Comparison of ENCODE assay signal across 12 cellular contexts in the genomic region with DNA sequence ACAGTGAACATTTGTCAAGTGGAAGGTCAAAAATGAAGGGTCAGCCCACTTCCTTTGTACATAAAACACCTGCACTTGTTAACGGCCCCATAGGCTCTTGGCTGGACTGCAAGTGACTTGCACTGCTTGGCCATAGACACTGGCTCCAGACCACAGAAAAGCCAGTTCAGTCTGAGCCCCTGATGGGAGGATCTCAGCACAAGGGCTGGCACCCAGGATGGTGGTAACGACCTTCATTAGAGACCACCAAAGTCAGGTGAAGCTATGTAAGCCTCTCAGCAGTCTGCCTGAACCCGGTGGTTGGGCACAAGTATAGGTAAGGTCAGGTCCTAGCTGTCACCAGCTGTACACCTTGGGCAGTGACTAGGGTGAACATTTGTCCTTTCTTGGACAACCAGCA. TPM values are rescaled to one million over a fixed set of nuclear protein-coding genes. Genes with fewer than 3 reads are reported as not detected.
DNase-seq lines count a peak whose midpoint lies in the region; ATAC-seq and TF ChIP-seq lines count a peak whose summit lies in the region.
"Had no signal": no experiment of that assay in that cellular context is flagged by ENCODE, and none has a peak within 500 bp of the region (broad histone marks: within the 10 kb centered on the region; RNA-seq: fewer than 3 reads in every experiment).

No MANE protein-coding gene starts in this region.

- intact Hi-C loops in activated CD8-positive, alpha-beta T cell treated with anti-CD3 and anti-CD28 coated beads for 36 hours (cut with micrococcal nuclease) = no loop called here

- H3K23ac ChIP-seq in mesendoderm (ENCODE audit: low read length) = no peak overlapping the region

- no peaks in the 10 kb centered on the region for H3K27me3 Mint-ChIP-seq in activated CD8-positive, alpha-beta T cell treated with anti-CD3 and anti-CD28 coated beads for 36 hours
- H3K27me3 Mint-ChIP-seq in activated CD8-positive, alpha-beta T cell treated with anti-CD3 and anti-CD28 coated beads, Interleukin-2, amount 10 ng/mL, durations not matched to agents 7 days and 5 days (ENCODE audit: low read depth) = no peaks in the 10 kb centered on the region
- H3K27me3 Mint-ChIP-seq in T-helper 17 cell = no peaks in the 10 kb centered on the region

- H3K4me1 ChIP-seq in gastroesophageal sphincter = peaks cover 0 to 65% (median 10%) of the 10 kb centered on the region in 3 donors
- H3K4me1 ChIP-seq in smooth muscle cell (ENCODE audit: low read depth) = peaks cover 13% of the 10 kb centered on the region
- peaks cover 3% of the 10 kb centered on the region for H3K4me1 ChIP-seq in mesendoderm (ENCODE audit: control insufficient read depth, low read depth, low read length)

- POLR2A ChIA-PET in activated CD8-positive, alpha-beta T cell treated with anti-CD3 and anti-CD28 coated beads for 36 hours (lab: Charles Lee) = interaction anchor here (0.7 to 7.4 kb wide), 3 partner anchors 11 to 41 kb away, joined by 3 to 60 read pairs (median 7); no protein-coding TSS in a partner anchor
- POLR2A ChIA-PET in activated CD8-positive, alpha-beta T cell treated with anti-CD3 and anti-CD28 coated beads, Interleukin-2, amount 10 ng/mL, durations not matched to agents 7 days and 5 days (lab: Charles Lee) = interaction anchor here (0.6 kb wide), 1 partner anchor 20 kb away, joined by 3 read pairs; no protein-coding TSS in a partner anchor

- H2BK120ac ChIP-seq in mesendoderm (ENCODE audit: low read depth, low read length) = no peak overlapping the region

- H3K27ac ChIP-seq in gastroesophageal sphincter = peak overlapping the region in 3 of 4 donors; percentile 13 to 88 (median 88)
- H3K27ac ChIP-seq in smooth muscle cell (ENCODE audit: low read depth) = peak overlapping the region; percentile 74
- no peak overlapping the region for H3K27ac ChIP-seq in mesendoderm (ENCODE audit: low read depth, low read length)
- H3K27ac ChIP-seq: foreskin keratinocyte had no signal

- no peak for TF ChIP-seq CTCF in activated CD8-positive, alpha-beta T cell treated with anti-CD3 and anti-CD28 coated beads for 36 hours (IDR thresholded peaks at IDR 0.05)
- TF ChIP-seq CTCF in gastroesophageal sphincter (IDR thresholded peaks at IDR 0.05) (no peak), smooth muscle cell (IDR thresholded peaks at IDR 0.05; ENCODE audit: borderline replicate concordance, insufficient read depth, poor library complexity, severe bottlenecking) (no peak)

- H3K9me3 ChIP-seq in T-helper 17 cell (ENCODE audit: control insufficient read depth, low read length, poor library complexity, severe bottlenecking) = no peaks in the 10 kb centered on the region
- no peaks in the 10 kb centered on the region for H3K9me3 ChIP-seq in gastroesophageal sphincter
- no peaks in the 10 kb centered on the region for H3K9me3 ChIP-seq in smooth muscle cell (replicated peaks; ENCODE audit: low read depth)

- H3K27me3 ChIP-seq in gastroesophageal sphincter = no peaks in the 10 kb centered on the region
- no peaks in the 10 kb centered on the region for H3K27me3 ChIP-seq in smooth muscle cell (ENCODE audit: low read depth)
- no peaks in the 10 kb centered on the region for H3K27me3 ChIP-seq in mesendoderm (ENCODE audit: insufficient read depth, low read length, poor library complexity)
- H3K27me3 ChIP-seq: foreskin keratinocyte had no signal

- peaks cover 10% of the 10 kb centered on the region for H3K79me1 ChIP-seq in mesendoderm (ENCODE audit: low read length)

- TF ChIP-seq POLR2A in gastroesophageal sphincter (IDR thresholded peaks at IDR 0.05) = no peak

- H3K4me2 ChIP-seq in smooth muscle cell = peak overlapping the region; percentile 22
- H3K4me2 ChIP-seq in mesendoderm (ENCODE audit: low read length) = no peak overlapping the region

- H3K9me3 Mint-ChIP-seq in activated CD8-positive, alpha-beta T cell treated with anti-CD3 and anti-CD28 coated beads for 36 hours = no peaks in the 10 kb centered on the region
- H3K9me3 Mint-ChIP-seq in activated CD8-positive, alpha-beta T cell treated with anti-CD3 and anti-CD28 coated beads, Interleukin-2, amount 10 ng/mL, durations not matched to agents 7 days and 5 days (ENCODE audit: insufficient read depth) = no peaks in the 10 kb centered on the region

- peaks cover 10% of the 10 kb centered on the region for H3K79me2 ChIP-seq in smooth muscle cell (ENCODE audit: low read depth)
- H3K79me2 ChIP-seq in mesendoderm (ENCODE audit: control insufficient read depth, insufficient read depth, low read length) = peaks cover 3% of the 10 kb centered on the region

- H3K4me3 Mint-ChIP-seq in activated CD8-positive, alpha-beta T cell treated with anti-CD3 and anti-CD28 coated beads for 36 hours = peak overlapping the region; percentile 71
- H3K4me3 Mint-ChIP-seq in activated CD8-positive, alpha-beta T cell treated with anti-CD3 and anti-CD28 coated beads, Interleukin-2, amount 10 ng/mL, durations not matched to agents 7 days and 5 days = no peak overlapping the region
- H3K4me3 Mint-ChIP-seq in T-helper 17 cell = no peak overlapping the region

- no peak overlapping the region for H3K18ac ChIP-seq in mesendoderm (ENCODE audit: low read length)

- H3K36me3 ChIP-seq in gastroesophageal sphincter (peaks cover 0 to 21% of the 10 kb centered on the region in 2 donors), smooth muscle cell (ENCODE audit: low read depth) (peaks cover 6% of the 10 kb centered on the region), mesendoderm (ENCODE audit: control insufficient read depth, insufficient read depth, low read length) (peaks cover 11% of the 10 kb centered on the region)

- 45 to 100% methylated on average over 1 to 3 of the region's 3 CpGs for WGBS in gastroesophageal sphincter (ENCODE audit: low coverage in 1 of 2), 2 donors
- WGBS in smooth muscle cell (ENCODE audit: low lambda C conversion rate) = 90% methylated on average over 3 of the region's 3 CpGs
- no CpG with 5 or more reads among the region's 3 CpGs for WGBS in mesendoderm (ENCODE audit: extremely low coverage, insufficient coverage, low lambda C conversion rate)

- no peak for TF ChIP-seq EP300 in gastroesophageal sphincter (IDR thresholded peaks at IDR 0.05)

- peaks cover 42% of the 10 kb centered on the region for H3F3A ChIP-seq in smooth muscle cell (ENCODE audit: low read depth)

- no peak overlapping the region for H2AK5ac ChIP-seq in mesendoderm (ENCODE audit: low read length)

- peak overlapping the region; percentile 80 for H3K27ac Mint-ChIP-seq in activated CD8-positive, alpha-beta T cell treated with anti-CD3 and anti-CD28 coated beads for 36 hours
- H3K27ac Mint-ChIP-seq in activated CD8-positive, alpha-beta T cell treated with anti-CD3 and anti-CD28 coated beads, Interleukin-2, amount 10 ng/mL, durations not matched to agents 7 days and 5 days = no peak overlapping the region
- peak overlapping the region; percentile 87 for H3K27ac Mint-ChIP-seq in T-helper 17 cell

- H4K8ac ChIP-seq in mesendoderm (ENCODE audit: low read depth, low read length) = no peak overlapping the region

- no peak overlapping the region for H3K56ac ChIP-seq in mesendoderm (ENCODE audit: low read length)

- H2BK15ac ChIP-seq in mesendoderm (replicated peaks; ENCODE audit: low read depth) = no peak overlapping the region

- H2AFZ ChIP-seq in smooth muscle cell (ENCODE audit: low read depth) = no peak overlapping the region

- CTCF ChIA-PET in activated CD8-positive, alpha-beta T cell treated with anti-CD3 and anti-CD28 coated beads for 36 hours (lab: Charles Lee) = no interaction called here
- CTCF ChIA-PET in activated CD8-positive, alpha-beta T cell treated with anti-CD3 and anti-CD28 coated beads, Interleukin-2, amount 10 ng/mL, durations not matched to agents 7 days and 5 days (lab: Charles Lee) = interaction anchor here (1.4 kb wide), 1 partner anchor 10 kb away, joined by 4 read pairs; no protein-coding TSS in a partner anchor

- H3K4me1 Mint-ChIP-seq in activated CD8-positive, alpha-beta T cell treated with anti-CD3 and anti-CD28 coated beads for 36 hours (ENCODE audit: low read depth) = peaks cover 64% of the 10 kb centered on the region
- peaks cover 23% of the 10 kb centered on the region for H3K4me1 Mint-ChIP-seq in activated CD8-positive, alpha-beta T cell treated with anti-CD3 and anti-CD28 coated beads, Interleukin-2, amount 10 ng/mL, durations not matched to agents 7 days and 5 days (ENCODE audit: low read depth)
- peaks cover 18% of the 10 kb centered on the region for H3K4me1 Mint-ChIP-seq in T-helper 17 cell

- H3K36me3 Mint-ChIP-seq in activated CD8-positive, alpha-beta T cell treated with anti-CD3 and anti-CD28 coated beads for 36 hours (ENCODE audit: low read depth) = peaks cover 39% of the 10 kb centered on the region
- H3K36me3 Mint-ChIP-seq in activated CD8-positive, alpha-beta T cell treated with anti-CD3 and anti-CD28 coated beads, Interleukin-2, amount 10 ng/mL, durations not matched to agents 7 days and 5 days (ENCODE audit: low read depth) = peaks cover 22% of the 10 kb centered on the region
- peaks cover 3% of the 10 kb centered on the region for H3K36me3 Mint-ChIP-seq in T-helper 17 cell (ENCODE audit: low read depth)

- peaks cover 8% of the 10 kb centered on the region for H4K20me1 ChIP-seq in smooth muscle cell (ENCODE audit: low read depth)

- DNase-seq in activated CD8-positive, alpha-beta T cell treated with anti-CD3 and anti-CD28 coated beads for 36 hours = no peak
- DNase-seq in activated CD8-positive, alpha-beta T cell treated with anti-CD3 and anti-CD28 coated beads, Interleukin-2, amount 10 ng/mL, durations not matched to agents 7 days and 5 days = no peak
- no peak for DNase-seq in T-helper 17 cell
- DNase-seq in smooth muscle cell (lab: John Stamatoyannopoulos, UW; ENCODE audit: unreplicated experiment) = no peak
- DNase-seq in AG20443 (ENCODE audit: low spot score) = no peak
- no peak for DNase-seq in SIG-M5 (lab: John Stamatoyannopoulos, UW)
- DNase-seq in mesendoderm = no peak
- DNase-seq: effector CD4-positive, alpha-beta T cell; foreskin keratinocyte; GDM1; GOT3 had no signal

- H4K5ac ChIP-seq in mesendoderm (ENCODE audit: low read length) = no peak overlapping the region

- ATAC-seq in activated CD8-positive, alpha-beta T cell treated with anti-CD3 and anti-CD28 coated beads for 36 hours = peak; percentile 19
- ATAC-seq in activated CD8-positive, alpha-beta T cell treated with anti-CD3 and anti-CD28 coated beads, Interleukin-2, amount 10 ng/mL, durations not matched to agents 7 days and 5 days = no peak
- ATAC-seq in T-helper 17 cell (no peak), gastroesophageal sphincter (no peak)
- ATAC-seq: foreskin keratinocyte had no signal

- H2BK5ac ChIP-seq in mesendoderm (ENCODE audit: low read length) = no peak overlapping the region

- no peak overlapping the region for H3K9ac ChIP-seq in smooth muscle cell (ENCODE audit: low read depth)
- no peak overlapping the region for H3K9ac ChIP-seq in mesendoderm (ENCODE audit: low read length)

- no peak overlapping the region for H3K4ac ChIP-seq in mesendoderm (ENCODE audit: low read depth, low read length)

- H3K4me3 ChIP-seq in gastroesophageal sphincter (no peak overlapping the region), smooth muscle cell (no peak overlapping the region), mesendoderm (ENCODE audit: low read length) (no peak overlapping the region)

RNA-seq across cellular contexts. Expression of a gene that starts 16.1 kb away (rescaled TPM):
- total RNA-seq in activated CD8-positive, alpha-beta T cell treated with anti-CD3 and anti-CD28 coated beads for 36 hours = 10 to 100 TPM; 70.6 to 71.5 TPM
- 10 to 100 TPM; 21.9 to 22.9 TPM for total RNA-seq in activated CD8-positive, alpha-beta T cell treated with anti-CD3 and anti-CD28 coated beads, Interleukin-2, amount 10 ng/mL, durations not matched to agents 7 days and 5 days
- total RNA-seq in T-helper 17 cell = 10 to 100 TPM; 14.9 to 18.9 TPM
- total RNA-seq in gastroesophageal sphincter = 10 to 100 TPM in 1 of 4 donors, 1 to 10 TPM in 3; 5.8 to 11.0 (median 6.1) TPM
- total RNA-seq in smooth muscle cell = 13.7 and 18.7 TPM in 2 replicates
- 10.4 and 14.6 TPM in 2 replicates for polyA plus RNA-seq in smooth muscle cell
- polyA plus RNA-seq in mesendoderm (2013, experiment 1 of 2) = 29.7 TPM
- 28.8 TPM for polyA plus RNA-seq in mesendoderm (2013, experiment 2 of 2)

RNA-seq across cellular contexts. Expression of a gene that starts 16.3 kb away (rescaled TPM):
- 10 to 100 TPM; 43.7 to 46.2 TPM for total RNA-seq in activated CD8-positive, alpha-beta T cell treated with anti-CD3 and anti-CD28 coated beads for 36 hours
- total RNA-seq in activated CD8-positive, alpha-beta T cell treated with anti-CD3 and anti-CD28 coated beads, Interleukin-2, amount 10 ng/mL, durations not matched to agents 7 days and 5 days = 10 to 100 TPM; 23.5 to 24.8 TPM
- 10 to 100 TPM; 11.1 to 13.6 TPM for total RNA-seq in T-helper 17 cell
- total RNA-seq in gastroesophageal sphincter = 10 to 100 TPM; 28.8 to 42.4 (median 33.5) TPM
- total RNA-seq in smooth muscle cell = 45.0 and 51.2 TPM in 2 replicates
- polyA plus RNA-seq in smooth muscle cell = 35.6 and 44.3 TPM in 2 replicates
- 20.6 TPM for polyA plus RNA-seq in mesendoderm (2013, experiment 1 of 2)
- polyA plus RNA-seq in mesendoderm (2013, experiment 2 of 2) = 20.1 TPM
